In the genomic region with DNA sequence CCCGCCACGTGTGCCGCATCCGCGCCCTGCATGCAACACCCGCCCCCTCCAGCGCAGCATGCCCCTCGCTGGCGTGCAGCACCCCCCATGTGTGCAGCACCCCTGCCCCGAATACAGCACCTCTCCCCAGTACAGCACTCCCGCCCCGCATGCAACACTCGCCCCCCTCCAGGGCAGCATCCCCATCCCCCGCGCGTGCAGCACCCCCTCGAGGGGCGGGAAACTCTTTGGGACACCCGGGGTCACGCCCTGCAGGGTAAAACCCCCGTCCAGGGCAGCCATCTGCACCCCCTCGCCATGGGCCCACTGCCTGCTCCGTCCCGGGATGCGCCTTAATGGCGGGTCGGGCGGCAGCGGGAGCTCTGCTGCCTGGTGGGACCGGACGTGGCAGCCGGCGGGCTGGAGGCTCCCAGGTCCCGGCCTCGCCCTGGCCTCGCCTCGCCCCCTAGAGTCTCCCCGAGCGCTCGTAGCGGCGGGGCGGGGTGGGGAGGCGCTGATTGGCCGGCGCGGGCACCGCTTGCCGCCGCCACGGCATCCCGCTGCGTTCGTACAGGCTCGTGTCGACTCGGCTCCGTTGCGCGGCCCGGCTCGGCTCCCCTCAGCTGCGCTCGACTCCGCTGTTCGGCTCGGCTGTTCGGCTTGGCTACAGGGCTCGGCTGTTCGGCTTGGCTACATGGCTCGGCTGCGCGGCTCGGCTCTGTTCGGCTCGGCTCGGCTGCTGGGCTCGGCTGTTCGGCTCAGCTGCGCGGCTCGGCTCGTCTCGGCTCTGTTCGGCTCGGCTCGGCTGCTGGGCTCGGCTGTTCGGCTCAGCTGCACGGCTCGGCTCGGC, we compare ENCODE assay signal across 1 cellular context.
TF ChIP-seq lines count a peak whose summit lies in the region.

No MANE protein-coding gene starts in this region.

TF ChIP-seq in HepG2, 621 proteins besides CTCF, POLR2A, EP300 and RAD21 (continued from another document and continues in another):
- TF ChIP-seq, protein P1, sequence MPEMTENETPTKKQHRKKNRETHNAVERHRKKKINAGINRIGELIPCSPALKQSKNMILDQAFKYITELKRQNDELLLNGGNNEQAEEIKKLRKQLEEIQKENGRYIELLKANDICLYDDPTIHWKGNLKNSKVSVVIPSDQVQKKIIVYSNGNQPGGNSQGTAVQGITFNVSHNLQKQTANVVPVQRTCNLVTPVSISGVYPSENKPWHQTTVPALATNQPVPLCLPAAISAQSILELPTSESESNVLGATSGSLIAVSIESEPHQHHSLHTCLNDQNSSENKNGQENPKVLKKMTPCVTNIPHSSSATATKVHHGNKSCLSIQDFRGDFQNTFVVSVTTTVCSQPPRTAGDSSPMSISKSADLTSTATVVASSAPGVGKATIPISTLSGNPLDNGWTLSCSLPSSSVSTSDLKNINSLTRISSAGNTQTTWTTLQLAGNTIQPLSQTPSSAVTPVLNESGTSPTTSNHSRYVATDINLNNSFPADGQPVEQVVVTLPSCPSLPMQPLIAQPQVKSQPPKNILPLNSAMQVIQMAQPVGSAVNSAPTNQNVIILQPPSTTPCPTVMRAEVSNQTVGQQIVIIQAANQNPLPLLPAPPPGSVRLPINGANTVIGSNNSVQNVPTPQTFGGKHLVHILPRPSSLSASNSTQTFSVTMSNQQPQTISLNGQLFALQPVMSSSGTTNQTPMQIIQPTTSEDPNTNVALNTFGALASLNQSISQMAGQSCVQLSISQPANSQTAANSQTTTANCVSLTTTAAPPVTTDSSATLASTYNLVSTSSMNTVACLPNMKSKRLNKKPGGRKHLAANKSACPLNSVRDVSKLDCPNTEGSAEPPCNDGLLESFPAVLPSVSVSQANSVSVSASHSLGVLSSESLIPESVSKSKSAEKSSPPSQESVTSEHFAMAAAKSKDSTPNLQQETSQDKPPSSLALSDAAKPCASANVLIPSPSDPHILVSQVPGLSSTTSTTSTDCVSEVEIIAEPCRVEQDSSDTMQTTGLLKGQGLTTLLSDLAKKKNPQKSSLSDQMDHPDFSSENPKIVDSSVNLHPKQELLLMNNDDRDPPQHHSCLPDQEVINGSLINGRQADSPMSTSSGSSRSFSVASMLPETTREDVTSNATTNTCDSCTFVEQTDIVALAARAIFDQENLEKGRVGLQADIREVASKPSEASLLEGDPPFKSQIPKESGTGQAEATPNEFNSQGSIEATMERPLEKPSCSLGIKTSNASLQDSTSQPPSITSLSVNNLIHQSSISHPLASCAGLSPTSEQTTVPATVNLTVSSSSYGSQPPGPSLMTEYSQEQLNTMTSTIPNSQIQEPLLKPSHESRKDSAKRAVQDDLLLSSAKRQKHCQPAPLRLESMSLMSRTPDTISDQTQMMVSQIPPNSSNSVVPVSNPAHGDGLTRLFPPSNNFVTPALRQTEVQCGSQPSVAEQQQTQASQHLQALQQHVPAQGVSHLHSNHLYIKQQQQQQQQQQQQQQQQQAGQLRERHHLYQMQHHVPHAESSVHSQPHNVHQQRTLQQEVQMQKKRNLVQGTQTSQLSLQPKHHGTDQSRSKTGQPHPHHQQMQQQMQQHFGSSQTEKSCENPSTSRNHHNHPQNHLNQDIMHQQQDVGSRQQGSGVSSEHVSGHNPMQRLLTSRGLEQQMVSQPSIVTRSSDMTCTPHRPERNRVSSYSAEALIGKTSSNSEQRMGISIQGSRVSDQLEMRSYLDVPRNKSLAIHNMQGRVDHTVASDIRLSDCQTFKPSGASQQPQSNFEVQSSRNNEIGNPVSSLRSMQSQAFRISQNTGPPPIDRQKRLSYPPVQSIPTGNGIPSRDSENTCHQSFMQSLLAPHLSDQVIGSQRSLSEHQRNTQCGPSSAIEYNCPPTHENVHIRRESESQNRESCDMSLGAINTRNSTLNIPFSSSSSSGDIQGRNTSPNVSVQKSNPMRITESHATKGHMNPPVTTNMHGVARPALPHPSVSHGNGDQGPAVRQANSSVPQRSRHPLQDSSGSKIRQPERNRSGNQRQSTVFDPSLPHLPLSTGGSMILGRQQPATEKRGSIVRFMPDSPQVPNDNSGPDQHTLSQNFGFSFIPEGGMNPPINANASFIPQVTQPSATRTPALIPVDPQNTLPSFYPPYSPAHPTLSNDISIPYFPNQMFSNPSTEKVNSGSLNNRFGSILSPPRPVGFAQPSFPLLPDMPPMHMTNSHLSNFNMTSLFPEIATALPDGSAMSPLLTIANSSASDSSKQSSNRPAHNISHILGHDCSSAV (CRISPR knock-in tag; IDR thresholded peaks at IDR 0.05; ENCODE audit: borderline replicate concordance), result no peak
- TF ChIP-seq MBD4 (IDR thresholded peaks at IDR 0.05; ENCODE audit: borderline replicate concordance, low read length) (no peak), HOXA9 (CRISPR knock-in tag; IDR thresholded peaks at IDR 0.05; ENCODE audit: borderline replicate concordance) (no peak), KDM5A (IDR thresholded peaks at IDR 0.05; ENCODE audit: borderline replicate concordance, low read length) (no peak), ZNF879 (CRISPR knock-in tag; IDR thresholded peaks at IDR 0.05) (no peak), ZNF282 (IDR thresholded peaks at IDR 0.05; ENCODE audit: partially characterized antibody) (no peak), HNRNPLL (IDR thresholded peaks at IDR 0.05; ENCODE audit: low read depth, low read length, poor library complexity, severe bottlenecking) (peak; percentile 73), ZNF124 (CRISPR knock-in tag; IDR thresholded peaks at IDR 0.05) (no peak), BCL6 (CRISPR knock-in tag; IDR thresholded peaks at IDR 0.05) (0 out of 2 replicates have a peak, but pooled peaks have one; percentile 38), ZNF737 (CRISPR knock-in tag; IDR thresholded peaks at IDR 0.05; ENCODE audit: borderline replicate concordance) (no peak), ZNF577 (CRISPR knock-in tag; IDR thresholded peaks at IDR 0.05; ENCODE audit: borderline replicate concordance, low read depth) (no peak), RBFOX2 (IDR thresholded peaks at IDR 0.05; ENCODE audit: low read depth, low read length) (peak; percentile 33; the same call in 1 of the 2 replicates), SCMH1 (CRISPR knock-in tag; IDR thresholded peaks at IDR 0.05; ENCODE audit: borderline replicate concordance) (no peak), NFYB (CRISPR knock-in tag; IDR thresholded peaks at IDR 0.05) (peak; percentile 73), NFRKB (IDR thresholded peaks at IDR 0.05) (no peak), PHF21A (CRISPR knock-in tag; IDR thresholded peaks at IDR 0.05) (peak; percentile 53), POLR2G (IDR thresholded peaks at IDR 0.05; ENCODE audit: low read depth, low read length) (no peak), SP5 (CRISPR knock-in tag; IDR thresholded peaks at IDR 0.05; ENCODE audit: borderline replicate concordance, low read depth) (no peak), NONO (IDR thresholded peaks at IDR 0.05) (no peak), NONO (CRISPR knock-in tag; conservative IDR thresholded peaks at IDR 0.05) (0 out of 2 replicates have a peak, but pooled peaks have one; percentile 47), CHD2 (IDR thresholded peaks at IDR 0.05; ENCODE audit: low read depth, low read length) (no peak), GLI4 (CRISPR knock-in tag; IDR thresholded peaks at IDR 0.05; ENCODE audit: borderline replicate concordance) (no peak), PCBP1 (IDR thresholded peaks at IDR 0.05; ENCODE audit: borderline replicate concordance, low read depth, low read length) (no peak)
- TF ChIP-seq, protein P2, sequence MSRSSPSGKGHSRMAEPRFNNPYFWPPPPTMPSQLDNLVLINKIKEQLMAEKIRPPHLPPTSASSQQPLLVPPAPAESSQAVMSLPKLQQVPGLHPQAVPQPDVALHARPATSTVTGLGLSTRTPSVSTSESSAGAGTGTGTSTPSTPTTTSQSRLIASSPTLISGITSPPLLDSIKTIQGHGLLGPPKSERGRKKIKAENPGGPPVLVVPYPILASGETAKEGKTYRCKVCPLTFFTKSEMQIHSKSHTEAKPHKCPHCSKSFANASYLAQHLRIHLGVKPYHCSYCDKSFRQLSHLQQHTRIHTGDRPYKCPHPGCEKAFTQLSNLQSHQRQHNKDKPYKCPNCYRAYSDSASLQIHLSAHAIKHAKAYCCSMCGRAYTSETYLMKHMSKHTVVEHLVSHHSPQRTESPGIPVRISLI (CRISPR knock-in tag; IDR thresholded peaks at IDR 0.05; ENCODE audit: borderline replicate concordance), result no peak
- TF ChIP-seq, protein P3, sequence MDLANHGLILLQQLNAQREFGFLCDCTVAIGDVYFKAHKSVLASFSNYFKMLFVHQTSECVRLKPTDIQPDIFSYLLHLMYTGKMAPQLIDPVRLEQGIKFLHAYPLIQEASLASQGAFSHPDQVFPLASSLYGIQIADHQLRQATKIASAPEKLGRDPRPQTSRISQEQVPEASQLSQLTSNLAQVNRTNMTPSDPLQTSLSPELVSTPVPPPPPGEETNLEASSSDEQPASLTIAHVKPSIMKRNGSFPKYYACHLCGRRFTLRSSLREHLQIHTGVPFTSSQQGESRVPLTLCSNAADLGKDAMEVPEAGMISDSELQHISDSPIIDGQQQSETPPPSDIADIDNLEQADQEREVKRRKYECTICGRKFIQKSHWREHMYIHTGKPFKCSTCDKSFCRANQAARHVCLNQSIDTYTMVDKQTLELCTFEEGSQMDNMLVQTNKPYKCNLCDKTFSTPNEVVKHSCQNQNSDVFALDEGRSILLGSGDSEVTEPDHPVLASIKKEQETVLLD (CRISPR knock-in tag; IDR thresholded peaks at IDR 0.05; ENCODE audit: low read depth), result peak; percentile 23; the same call in 1 of the 2 replicates
- TF ChIP-seq, protein P4, sequence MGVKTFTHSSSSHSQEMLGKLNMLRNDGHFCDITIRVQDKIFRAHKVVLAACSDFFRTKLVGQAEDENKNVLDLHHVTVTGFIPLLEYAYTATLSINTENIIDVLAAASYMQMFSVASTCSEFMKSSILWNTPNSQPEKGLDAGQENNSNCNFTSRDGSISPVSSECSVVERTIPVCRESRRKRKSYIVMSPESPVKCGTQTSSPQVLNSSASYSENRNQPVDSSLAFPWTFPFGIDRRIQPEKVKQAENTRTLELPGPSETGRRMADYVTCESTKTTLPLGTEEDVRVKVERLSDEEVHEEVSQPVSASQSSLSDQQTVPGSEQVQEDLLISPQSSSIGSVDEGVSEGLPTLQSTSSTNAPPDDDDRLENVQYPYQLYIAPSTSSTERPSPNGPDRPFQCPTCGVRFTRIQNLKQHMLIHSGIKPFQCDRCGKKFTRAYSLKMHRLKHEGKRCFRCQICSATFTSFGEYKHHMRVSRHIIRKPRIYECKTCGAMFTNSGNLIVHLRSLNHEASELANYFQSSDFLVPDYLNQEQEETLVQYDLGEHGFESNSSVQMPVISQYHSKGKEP (CRISPR knock-in tag; IDR thresholded peaks at IDR 0.05), result no peak
- TF ChIP-seq, protein P5, sequence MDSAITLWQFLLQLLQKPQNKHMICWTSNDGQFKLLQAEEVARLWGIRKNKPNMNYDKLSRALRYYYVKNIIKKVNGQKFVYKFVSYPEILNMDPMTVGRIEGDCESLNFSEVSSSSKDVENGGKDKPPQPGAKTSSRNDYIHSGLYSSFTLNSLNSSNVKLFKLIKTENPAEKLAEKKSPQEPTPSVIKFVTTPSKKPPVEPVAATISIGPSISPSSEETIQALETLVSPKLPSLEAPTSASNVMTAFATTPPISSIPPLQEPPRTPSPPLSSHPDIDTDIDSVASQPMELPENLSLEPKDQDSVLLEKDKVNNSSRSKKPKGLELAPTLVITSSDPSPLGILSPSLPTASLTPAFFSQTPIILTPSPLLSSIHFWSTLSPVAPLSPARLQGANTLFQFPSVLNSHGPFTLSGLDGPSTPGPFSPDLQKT (CRISPR knock-in tag; IDR thresholded peaks at IDR 0.05; ENCODE audit: borderline replicate concordance), result no peak
- TF ChIP-seq, protein P6, sequence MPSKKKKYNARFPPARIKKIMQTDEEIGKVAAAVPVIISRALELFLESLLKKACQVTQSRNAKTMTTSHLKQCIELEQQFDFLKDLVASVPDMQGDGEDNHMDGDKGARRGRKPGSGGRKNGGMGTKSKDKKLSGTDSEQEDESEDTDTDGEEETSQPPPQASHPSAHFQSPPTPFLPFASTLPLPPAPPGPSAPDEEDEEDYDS (CRISPR knock-in tag; IDR thresholded peaks at IDR 0.05), result 0 out of 2 replicates have a peak, but pooled peaks have one; percentile 25
- TF ChIP-seq, protein P7, sequence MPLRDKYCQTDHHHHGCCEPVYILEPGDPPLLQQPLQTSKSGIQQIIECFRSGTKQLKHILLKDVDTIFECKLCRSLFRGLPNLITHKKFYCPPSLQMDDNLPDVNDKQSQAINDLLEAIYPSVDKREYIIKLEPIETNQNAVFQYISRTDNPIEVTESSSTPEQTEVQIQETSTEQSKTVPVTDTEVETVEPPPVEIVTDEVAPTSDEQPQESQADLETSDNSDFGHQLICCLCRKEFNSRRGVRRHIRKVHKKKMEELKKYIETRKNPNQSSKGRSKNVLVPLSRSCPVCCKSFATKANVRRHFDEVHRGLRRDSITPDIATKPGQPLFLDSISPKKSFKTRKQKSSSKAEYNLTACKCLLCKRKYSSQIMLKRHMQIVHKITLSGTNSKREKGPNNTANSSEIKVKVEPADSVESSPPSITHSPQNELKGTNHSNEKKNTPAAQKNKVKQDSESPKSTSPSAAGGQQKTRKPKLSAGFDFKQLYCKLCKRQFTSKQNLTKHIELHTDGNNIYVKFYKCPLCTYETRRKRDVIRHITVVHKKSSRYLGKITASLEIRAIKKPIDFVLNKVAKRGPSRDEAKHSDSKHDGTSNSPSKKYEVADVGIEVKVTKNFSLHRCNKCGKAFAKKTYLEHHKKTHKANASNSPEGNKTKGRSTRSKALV (CRISPR knock-in tag; IDR thresholded peaks at IDR 0.05), result 0 out of 2 replicates have a peak, but pooled peaks have one; percentile 47
- TF ChIP-seq, protein P8, sequence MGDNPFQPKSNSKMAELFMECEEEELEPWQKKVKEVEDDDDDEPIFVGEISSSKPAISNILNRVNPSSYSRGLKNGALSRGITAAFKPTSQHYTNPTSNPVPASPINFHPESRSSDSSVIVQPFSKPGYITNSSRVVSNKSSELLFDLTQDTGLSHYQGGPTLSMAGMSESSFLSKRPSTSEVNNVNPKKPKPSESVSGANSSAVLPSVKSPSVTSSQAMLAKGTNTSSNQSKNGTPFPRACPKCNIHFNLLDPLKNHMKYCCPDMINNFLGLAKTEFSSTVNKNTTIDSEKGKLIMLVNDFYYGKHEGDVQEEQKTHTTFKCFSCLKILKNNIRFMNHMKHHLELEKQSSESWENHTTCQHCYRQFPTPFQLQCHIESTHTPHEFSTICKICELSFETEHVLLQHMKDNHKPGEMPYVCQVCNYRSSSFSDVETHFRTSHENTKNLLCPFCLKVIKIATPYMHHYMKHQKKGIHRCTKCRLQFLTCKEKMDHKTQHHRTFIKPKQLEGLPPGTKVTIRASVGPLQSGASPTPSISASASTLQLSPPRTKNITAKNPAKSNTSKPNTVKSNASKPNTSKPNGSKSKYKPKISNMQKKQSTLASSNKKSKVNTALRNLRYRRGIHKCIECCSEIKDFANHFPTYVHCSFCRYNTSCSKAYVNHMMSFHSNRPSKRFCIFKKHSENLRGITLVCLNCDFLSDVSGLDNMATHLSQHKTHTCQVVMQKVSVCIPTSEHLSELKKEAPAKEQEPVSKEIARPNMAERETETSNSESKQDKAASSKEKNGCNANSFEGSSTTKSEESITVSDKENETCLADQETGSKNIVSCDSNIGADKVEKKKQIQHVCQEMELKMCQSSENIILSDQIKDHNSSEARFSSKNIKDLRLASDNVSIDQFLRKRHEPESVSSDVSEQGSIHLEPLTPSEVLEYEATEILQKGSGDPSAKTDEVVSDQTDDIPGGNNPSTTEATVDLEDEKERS (CRISPR knock-in tag; IDR thresholded peaks at IDR 0.05), result no peak
- TF ChIP-seq, protein P9, sequence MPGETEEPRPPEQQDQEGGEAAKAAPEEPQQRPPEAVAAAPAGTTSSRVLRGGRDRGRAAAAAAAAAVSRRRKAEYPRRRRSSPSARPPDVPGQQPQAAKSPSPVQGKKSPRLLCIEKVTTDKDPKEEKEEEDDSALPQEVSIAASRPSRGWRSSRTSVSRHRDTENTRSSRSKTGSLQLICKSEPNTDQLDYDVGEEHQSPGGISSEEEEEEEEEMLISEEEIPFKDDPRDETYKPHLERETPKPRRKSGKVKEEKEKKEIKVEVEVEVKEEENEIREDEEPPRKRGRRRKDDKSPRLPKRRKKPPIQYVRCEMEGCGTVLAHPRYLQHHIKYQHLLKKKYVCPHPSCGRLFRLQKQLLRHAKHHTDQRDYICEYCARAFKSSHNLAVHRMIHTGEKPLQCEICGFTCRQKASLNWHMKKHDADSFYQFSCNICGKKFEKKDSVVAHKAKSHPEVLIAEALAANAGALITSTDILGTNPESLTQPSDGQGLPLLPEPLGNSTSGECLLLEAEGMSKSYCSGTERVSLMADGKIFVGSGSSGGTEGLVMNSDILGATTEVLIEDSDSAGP (CRISPR knock-in tag; IDR thresholded peaks at IDR 0.05; ENCODE audit: borderline replicate concordance), result peak; percentile 73; the same call in 1 of the 2 replicates
